Comparison of ENCODE assay signal across 8 cellular contexts in the genomic region with DNA sequence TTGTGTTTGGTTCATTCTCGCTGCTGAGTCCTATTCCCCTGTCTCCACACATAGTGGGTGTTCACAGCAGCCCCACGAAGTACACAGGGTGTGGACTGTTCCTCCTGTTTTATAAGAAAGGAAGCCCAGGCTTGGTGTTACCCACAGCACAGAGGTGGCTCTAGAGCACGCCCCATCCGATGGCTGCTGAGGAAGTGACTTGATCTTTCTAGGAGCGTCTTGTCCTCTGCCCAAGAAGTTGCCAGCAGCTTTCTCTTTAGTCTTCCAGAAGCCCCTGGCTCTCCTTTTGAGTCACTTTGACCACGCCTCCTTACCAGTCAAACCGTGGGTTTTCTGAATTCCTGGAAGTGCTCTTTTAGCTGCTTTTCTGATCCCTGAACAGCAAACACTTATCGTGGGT.
DNase-seq lines count a peak whose midpoint lies in the region; ATAC-seq lines count a peak whose summit lies in the region.

No MANE protein-coding gene starts in this region.

- DNase-seq in OCI-M1 (lab: John Stamatoyannopoulos, UW) (peak; percentile 31), activated T-helper 1 cell treated with Interleukin-2 at 50 U/mL for 16 hours (ENCODE audit: low read depth) (peak; percentile 54), NCI-H510A (lab: John Stamatoyannopoulos, UW) (no peak), LoVo (ENCODE audit: low spot score) (no peak)
- DNase-seq in stimulated activated naive CD4-positive, alpha-beta T cell treated with Interleukin-2 at 50 U/mL for 16 hours (lab: John Stamatoyannopoulos, UW), result peak; percentile 59

- no peak overlapping the region for H3K4me3 ChIP-seq in mucosa of stomach (ENCODE audit: low read length)

- peak overlapping the region; percentile 54 for H3K9ac ChIP-seq in mucosa of stomach (ENCODE audit: low read length)

- H3K36me3 ChIP-seq in mucosa of stomach (ENCODE audit: control insufficient read depth, insufficient read depth, low read length), result no peaks in the 10 kb centered on the region

- ATAC-seq in HG03175 (IDR thresholded peaks at IDR 0.05; ENCODE audit: unreplicated experiment) (no peak), HG03039 (IDR thresholded peaks at IDR 0.05; ENCODE audit: unreplicated experiment) (no peak)

- peaks cover 67% of the 10 kb centered on the region for H3K4me1 ChIP-seq in mucosa of stomach (ENCODE audit: control insufficient read depth, insufficient read depth, low read length)

- no peaks in the 10 kb centered on the region for H3K27me3 ChIP-seq in mucosa of stomach (ENCODE audit: control insufficient read depth, insufficient read depth, low read length)

- no peaks in the 10 kb centered on the region for H3K9me3 ChIP-seq in mucosa of stomach (ENCODE audit: control insufficient read depth, low read length)

Comparison
In these comparisons a context has a peak if more than half of its experiments do, and no peak if none do; other contexts are left out.
1. DNase-seq: peak in OCI-M1 (single experiment), activated T-helper 1 cell treated with Interleukin-2 at 50 U/mL for 16 hours (single experiment) and stimulated activated naive CD4-positive, alpha-beta T cell treated with Interleukin-2 at 50 U/mL for 16 hours (single experiment); none in NCI-H510A (single experiment) and LoVo (single experiment).